In genomic region chr3:48672522-48672921, GRCh38 we compare ENCODE assay signal across 18 cellular contexts. TPM values are rescaled to one million over a fixed set of nuclear protein-coding genes. Genes with fewer than 3 reads are reported as not detected.
DNase-seq lines count a peak whose midpoint lies in the region; FAIRE-seq and TF ChIP-seq lines count a peak whose summit lies in the region.
"Had no signal": no experiment of that assay in that cellular context is flagged by ENCODE, and none has a peak within 500 bp of the region (broad histone marks: within the 10 kb centered on the region; RNA-seq: fewer than 3 reads in every experiment).

No MANE protein-coding gene starts in this region.

- H3K4me3 Mint-ChIP-seq in activated T-cell treated with anti-CD3 and anti-CD28 coated beads, Interleukin-2, amount 50 U/mL, for 24 hours, result no peak overlapping the region
- no peak overlapping the region for H3K4me3 Mint-ChIP-seq in activated naive CD4-positive, alpha-beta T cell treated with anti-CD3 and anti-CD28 coated beads, Interleukin-2, amount 10 ng/mL, durations not matched to agents 7 days and 5 days
- H3K4me3 Mint-ChIP-seq: CD8-positive, alpha-beta T cell; HFFc6 had no signal

- no peak for DNase-seq in activated T-cell treated with anti-CD3 and anti-CD28 coated beads, Interleukin-2, amount 50 U/mL, for 24 hours
- DNase-seq in activated T-cell treated with anti-CD3 and anti-CD28 coated beads, Interleukin-2, amount 50 U/mL, for 1 hour, result no peak
- no peak for DNase-seq in bronchial epithelial cell (ENCODE audit: low read depth)
- no peak for DNase-seq in activated naive CD4-positive, alpha-beta T cell treated with anti-CD3 and anti-CD28 coated beads, Interleukin-2, amount 10 ng/mL, durations not matched to agents 7 days and 5 days
- DNase-seq in NCI-H1048 (lab: John Stamatoyannopoulos, UW), result no peak
- no peak for DNase-seq in activated naive CD4-positive, alpha-beta T cell (lab: John Stamatoyannopoulos, UW)
- DNase-seq: 8988T; Calu3; CD8-positive, alpha-beta T cell; DMS79 treated with DMSO at 0.1 percent for 48 hours; GF-D8; GOT3; H7; HFFc6 had no signal

- CTCF ChIA-PET in activated naive CD4-positive, alpha-beta T cell treated with anti-CD3 and anti-CD28 coated beads, Interleukin-2, amount 10 ng/mL, durations not matched to agents 7 days and 5 days (lab: Charles Lee), result no interaction called here

- peaks cover 52% of the 10 kb centered on the region for H3K36me3 Mint-ChIP-seq in activated T-cell treated with anti-CD3 and anti-CD28 coated beads, Interleukin-2, amount 50 U/mL, for 24 hours (ENCODE audit: low read depth)
- peaks cover 24% of the 10 kb centered on the region for H3K36me3 Mint-ChIP-seq in activated naive CD4-positive, alpha-beta T cell treated with anti-CD3 and anti-CD28 coated beads, Interleukin-2, amount 10 ng/mL, durations not matched to agents 7 days and 5 days

- H2AFZ ChIP-seq in parathyroid adenoma, result no peak overlapping the region

- H3K9me3 ChIP-seq in parathyroid adenoma (ENCODE audit: control insufficient read depth, low read length), result no peaks in the 10 kb centered on the region
- H3K9me3 ChIP-seq: BLaER1 treated with 17β-estradiol and CSF1 and Interleukin-3, amounts not matched to agents 10 nM and 100 nM had no signal

- H3K79me2 ChIP-seq in parathyroid adenoma, result peaks cover 3% of the 10 kb centered on the region

- no peaks in the 10 kb centered on the region for H3K27me3 Mint-ChIP-seq in activated T-cell treated with anti-CD3 and anti-CD28 coated beads, Interleukin-2, amount 50 U/mL, for 24 hours
- no peaks in the 10 kb centered on the region for H3K27me3 Mint-ChIP-seq in activated naive CD4-positive, alpha-beta T cell treated with anti-CD3 and anti-CD28 coated beads, Interleukin-2, amount 10 ng/mL, durations not matched to agents 7 days and 5 days

- H3K36me3 ChIP-seq in bronchial epithelial cell (ENCODE audit: control insufficient read depth, insufficient read depth, low read length) (peaks cover 1% of the 10 kb centered on the region), parathyroid adenoma (ENCODE audit: control insufficient read depth, insufficient read depth, low read length) (no peaks in the 10 kb centered on the region)

- H3K4me1 ChIP-seq in parathyroid adenoma, result peaks cover 3% of the 10 kb centered on the region
- H3K4me1 ChIP-seq: BLaER1 treated with 17β-estradiol and CSF1 and Interleukin-3, amounts not matched to agents 10 nM and 100 nM had no signal

- H3K4me1 Mint-ChIP-seq in activated T-cell treated with anti-CD3 and anti-CD28 coated beads, Interleukin-2, amount 50 U/mL, for 24 hours (ENCODE audit: low read depth), result no peaks in the 10 kb centered on the region
- no peaks in the 10 kb centered on the region for H3K4me1 Mint-ChIP-seq in activated naive CD4-positive, alpha-beta T cell treated with anti-CD3 and anti-CD28 coated beads, Interleukin-2, amount 10 ng/mL, durations not matched to agents 7 days and 5 days

- H3K9me3 Mint-ChIP-seq in activated T-cell treated with anti-CD3 and anti-CD28 coated beads, Interleukin-2, amount 50 U/mL, for 24 hours, result no peaks in the 10 kb centered on the region
- H3K9me3 Mint-ChIP-seq in activated naive CD4-positive, alpha-beta T cell treated with anti-CD3 and anti-CD28 coated beads, Interleukin-2, amount 10 ng/mL, durations not matched to agents 7 days and 5 days, result no peaks in the 10 kb centered on the region
- H3K9me3 Mint-ChIP-seq: CD8-positive, alpha-beta T cell; HFFc6 had no signal

- peak overlapping the region; percentile 30 for H3K27ac Mint-ChIP-seq in activated T-cell treated with anti-CD3 and anti-CD28 coated beads, Interleukin-2, amount 50 U/mL, for 24 hours
- no peak overlapping the region for H3K27ac Mint-ChIP-seq in activated naive CD4-positive, alpha-beta T cell treated with anti-CD3 and anti-CD28 coated beads, Interleukin-2, amount 10 ng/mL, durations not matched to agents 7 days and 5 days
- H3K27ac Mint-ChIP-seq: CD8-positive, alpha-beta T cell; HFFc6 had no signal

- H3K27ac ChIP-seq in parathyroid adenoma, result peak overlapping the region; percentile 53
- H3K27ac ChIP-seq: BLaER1 treated with 17β-estradiol and CSF1 and Interleukin-3, amounts not matched to agents 10 nM and 100 nM had no signal

- no peak overlapping the region for H3K4me3 ChIP-seq in bronchial epithelial cell (ENCODE audit: low read depth, low read length)
- no peak overlapping the region for H3K4me3 ChIP-seq in parathyroid adenoma (ENCODE audit: low read depth, low read length)
- H3K4me3 ChIP-seq: BLaER1 treated with 17β-estradiol and CSF1 and Interleukin-3, amounts not matched to agents 10 nM and 100 nM had no signal

- no peak overlapping the region for H3K4me2 ChIP-seq in parathyroid adenoma (ENCODE audit: low read length)
- H3K4me2 ChIP-seq: BLaER1 treated with 17β-estradiol and CSF1 and Interleukin-3, amounts not matched to agents 10 nM and 100 nM had no signal

- FAIRE-seq in bronchial epithelial cell (lab: Jason Lieb, UNC), result peak; percentile 55
- FAIRE-seq: HTR-8/SVneo had no signal

- H3K27me3 ChIP-seq in bronchial epithelial cell (ENCODE audit: control insufficient read depth, insufficient read depth, low read length), result no peaks in the 10 kb centered on the region
- H3K27me3 ChIP-seq in parathyroid adenoma (ENCODE audit: control insufficient read depth, insufficient read depth, low read length), result no peaks in the 10 kb centered on the region
- H3K27me3 ChIP-seq: BLaER1 treated with 17β-estradiol and CSF1 and Interleukin-3, amounts not matched to agents 10 nM and 100 nM had no signal

- no peak overlapping the region for H3K9ac ChIP-seq in parathyroid adenoma
- H3K9ac ChIP-seq: BLaER1 treated with 17β-estradiol and CSF1 and Interleukin-3, amounts not matched to agents 10 nM and 100 nM had no signal

- no peak for TF ChIP-seq CTCF in bronchial epithelial cell (IDR thresholded peaks at IDR 0.05; ENCODE audit: insufficient read depth, low read length, severe bottlenecking)
- no peak for TF ChIP-seq CTCF in parathyroid adenoma (IDR thresholded peaks at IDR 0.05)

RNA-seq across cellular contexts. Expression of gene CELSR3, which starts 9.8 kb away (rescaled TPM):
- total RNA-seq in bronchial epithelial cell, result 1.0 and 1.1 TPM in 2 replicates

RNA-seq across cellular contexts. Expression of gene NCKIPSD, which starts 13.2 kb away (rescaled TPM):
- total RNA-seq in bronchial epithelial cell, result 10.5 and 14.3 TPM in 2 replicates

RNA-seq across cellular contexts. Expression of gene SLC26A6, which starts 37.3 kb away (rescaled TPM):
- total RNA-seq in bronchial epithelial cell, result 33.8 and 45.8 TPM in 2 replicates

RNA-seq across cellular contexts. Expression of gene IP6K2, which starts 44.5 kb away (rescaled TPM):
- 37.4 and 53.8 TPM in 2 replicates for total RNA-seq in bronchial epithelial cell

RNA-seq across cellular contexts. Expression of gene TMEM89, which starts 51.0 kb away (rescaled TPM):
- total RNA-seq in bronchial epithelial cell, result not detected in 2 replicates
- total RNA-seq: A673; Calu3; CD8-positive, alpha-beta T cell; H7 had no signal
